8 cellular contexts compared by ENCODE assay signal in genomic region chr9:109251080-109251775, GRCh38.
A peak's percentile ranks its signal among the peaks of the same experiment; 100 is the strongest.
DNase-seq lines count a peak whose midpoint lies in the region; ATAC-seq, FAIRE-seq and TF ChIP-seq lines count a peak whose summit lies in the region.

No MANE protein-coding gene starts in this region.

- H2AFZ ChIP-seq in endothelial cell of umbilical vein (ENCODE audit: low read depth, low read length), result peak overlapping the region; percentile 76

- no peaks in the 10 kb centered on the region for H3K9me3 Mint-ChIP-seq in progenitor cell of endocrine pancreas (ENCODE audit: low read depth)

- H3K36me3 ChIP-seq in HEK293 (ENCODE audit: control insufficient read depth in 2 of 2, insufficient read depth in 1 of 2, low read length in 2 of 2) (peaks cover 0 to 11% of the 10 kb centered on the region in 2 experiments; a peak in 1 of 3 replicates), endothelial cell of umbilical vein (ENCODE audit: control insufficient read depth in 2 of 2, extremely low read depth in 1 of 2, insufficient read depth in 2 of 2, low read length in 2 of 2) (no peaks in the 10 kb centered on the region)

- no peaks in the 10 kb centered on the region for H3K27me3 Mint-ChIP-seq in progenitor cell of endocrine pancreas

- H4K20me1 ChIP-seq in endothelial cell of umbilical vein (replicated peaks; ENCODE audit: control insufficient read depth, extremely low read depth, insufficient read depth, low read length), result no peaks in the 10 kb centered on the region

- H3K4me3 ChIP-seq in HEK293 (ENCODE audit: low read depth, low read length) (no peak overlapping the region), endothelial cell of umbilical vein (replicated peaks in 1 of 3; ENCODE audit: insufficient read depth in 1 of 3, low read depth in 1 of 3, low read length in 3 of 3) (no peak overlapping the region)

- intact Hi-C loops in endothelial cell of umbilical vein (cut with micrococcal nuclease), result loop anchor here (5.0 kb wide), 1 partner anchor 69 kb away; no protein-coding TSS in a partner anchor

- H3K4me3 Mint-ChIP-seq in progenitor cell of endocrine pancreas (ENCODE audit: low read depth), result no peak overlapping the region

- H3K4me2 ChIP-seq in endothelial cell of umbilical vein (ENCODE audit: insufficient read depth, low read length), result peak overlapping the region; percentile 18

- H3K27ac ChIP-seq in HEK293 (ENCODE audit: extremely low read depth, low read depth, low read length), result no peak overlapping the region; the same call in 1 of the 2 replicates
- H3K27ac ChIP-seq in endothelial cell of umbilical vein (ENCODE audit: insufficient read depth, low read depth, low read length), result peak overlapping the region; percentile 14
- H3K27ac ChIP-seq in caudate nucleus (ENCODE audit: low read depth, low read length), result no peak overlapping the region

- no peak for ATAC-seq in HG02973 (IDR thresholded peaks at IDR 0.05; ENCODE audit: unreplicated experiment)
- ATAC-seq in HG03521 (IDR thresholded peaks at IDR 0.05; ENCODE audit: unreplicated experiment), result no peak

- TF ChIP-seq CTCF in HEK293 (tag by site-specific recombination; IDR thresholded peaks at IDR 0.05) (no peak), endothelial cell of umbilical vein (IDR thresholded peaks at IDR 0.05; ENCODE audit: extremely low read depth in 1 of 2, insufficient read depth in 1 of 2, low read depth in 1 of 2, low read length in 2 of 2) (no peak), progenitor cell of endocrine pancreas (IDR thresholded peaks at IDR 0.05; ENCODE audit: unreplicated experiment) (no peak)

- no TSS peak for BruUV-seq in endothelial cell of umbilical vein (replicated peaks; lab: Mats Ljungman, UMichigan)

- no peaks in the 10 kb centered on the region for H3K27me3 ChIP-seq in endothelial cell of umbilical vein (ENCODE audit: control insufficient read depth in 2 of 2, insufficient read depth in 2 of 2, low read length in 2 of 2)

- H3K4me1 ChIP-seq in HEK293 (ENCODE audit: control insufficient read depth, insufficient read depth, low read length) (peaks cover 10% of the 10 kb centered on the region; the same call in 1 of the 2 replicates), endothelial cell of umbilical vein (ENCODE audit: control insufficient read depth, extremely low read depth, insufficient read depth, low read length) (peaks cover 14% of the 10 kb centered on the region)

- no peak for TF ChIP-seq POLR2A in endothelial cell of umbilical vein (IDR thresholded peaks at IDR 0.05; ENCODE audit: low read depth, low read length)

- no peaks in the 10 kb centered on the region for H3K9me1 ChIP-seq in endothelial cell of umbilical vein (replicated peaks; ENCODE audit: control insufficient read depth, extremely low read depth, insufficient read depth, low read length)

- FAIRE-seq in endothelial cell of umbilical vein (lab: Jason Lieb, UNC), result peak; percentile 90

- H3K9ac ChIP-seq in endothelial cell of umbilical vein (replicated peaks; ENCODE audit: extremely low read depth, insufficient read depth, low read length), result peak overlapping the region; percentile 53

- no peaks in the 10 kb centered on the region for H3K36me3 Mint-ChIP-seq in progenitor cell of endocrine pancreas (ENCODE audit: insufficient read depth)

- CTCF ChIA-PET in HEK293 (lab: Yijun Ruan, JAX) (interaction anchor here (0.6 to 1.8 kb wide), 3 partner anchors 10 to 176 kb away, joined by 3 to 5 read pairs (median 3); no protein-coding TSS in a partner anchor), endothelial cell of umbilical vein (lab: Charles Lee) (interaction anchor here (0.6 to 1.2 kb wide), 4 partner anchors 17 to 300 kb away, joined by 3 to 5 read pairs (median 4); no protein-coding TSS in a partner anchor)

- POLR2A ChIA-PET in HEK293 (lab: Yijun Ruan, JAX) (no interaction called here), endothelial cell of umbilical vein (lab: Charles Lee) (no interaction called here)

- H3K9me3 ChIP-seq in HEK293 (ENCODE audit: control insufficient read depth, insufficient read depth, low read depth, low read length), result no peaks in the 10 kb centered on the region
- H3K9me3 ChIP-seq in endothelial cell of umbilical vein (replicated peaks; ENCODE audit: control insufficient read depth, insufficient read depth, low read length), result no peaks in the 10 kb centered on the region

- dilution Hi-C loops in endothelial cell of umbilical vein (cut with MboI; ENCODE audit: extremely low pct_ligation_motif_present, low sequenced_read_pairs), result no loop called here

- H3K79me2 ChIP-seq in endothelial cell of umbilical vein (ENCODE audit: control insufficient read depth, insufficient read depth, low read length), result no peaks in the 10 kb centered on the region

- DNase-seq in NCI-H526 treated with DMSO at 0.1 percent for 48 hours (lab: John Stamatoyannopoulos, UW), result peak; percentile 78
- DNase-seq in endothelial cell of umbilical vein (ENCODE audit: low read depth, low spot score), result peak; percentile 92
- no peak for DNase-seq in progenitor cell of endocrine pancreas (ENCODE audit: low spot score, unreplicated experiment)
- DNase-seq in SW 1271 (lab: John Stamatoyannopoulos, UW), result no peak
- no peak for DNase-seq in caudate nucleus (lab: John Stamatoyannopoulos, UW)

- H3K27ac Mint-ChIP-seq in progenitor cell of endocrine pancreas, result peak overlapping the region; percentile 93

- peaks cover 23% of the 10 kb centered on the region for H3K4me1 Mint-ChIP-seq in progenitor cell of endocrine pancreas (ENCODE audit: low read depth)

TF ChIP-seq in HEK293, 187 proteins besides CTCF, POLR2A, EP300 and RAD21 (continues in another document):
- TF ChIP-seq ZNF48 (tag by site-specific recombination; IDR thresholded peaks at IDR 0.05) (no peak), ZSCAN30 (tag by site-specific recombination; IDR thresholded peaks at IDR 0.05) (no peak), ZNF600 (tag by site-specific recombination; IDR thresholded peaks at IDR 0.05) (peak; percentile 34; the same call in 1 of the 2 replicates), ZIC2 (tag by site-specific recombination; IDR thresholded peaks at IDR 0.05) (peak; percentile 64), PRDM1 (tag by site-specific recombination; IDR thresholded peaks at IDR 0.05) (peak; percentile 23; the same call in 1 of the 2 replicates), ZNF157 (tag by site-specific recombination; IDR thresholded peaks at IDR 0.05) (no peak), ZSCAN23 (tag by site-specific recombination; IDR thresholded peaks at IDR 0.05) (no peak), ZNF555 (tag by site-specific recombination; conservative IDR thresholded peaks at IDR 0.05) (no peak), PRDM6 (tag by site-specific recombination; IDR thresholded peaks at IDR 0.05) (peak; percentile 89), ZNF580 (tag by site-specific recombination; IDR thresholded peaks at IDR 0.05) (no peak), ZFHX2 (tag by site-specific recombination; conservative IDR thresholded peaks at IDR 0.05) (no peak)

TF ChIP-seq in endothelial cell of umbilical vein, 7 proteins besides CTCF, POLR2A, EP300 and RAD21:
- TF ChIP-seq FOS (IDR thresholded peaks at IDR 0.05; ENCODE audit: borderline replicate concordance, insufficient read depth, low read length) (peak; percentile 49), EZH2 (IDR thresholded peaks at IDR 0.05; ENCODE audit: borderline replicate concordance, low read depth, low read length, severe bottlenecking) (no peak), POLR2AphosphoS5 (IDR thresholded peaks at IDR 0.05; ENCODE audit: insufficient read depth, low read depth, low read length) (no peak), JUN (IDR thresholded peaks at IDR 0.05; ENCODE audit: borderline replicate concordance, insufficient read depth, insufficient read length, low read depth) (no peak), GATA2 (IDR thresholded peaks at IDR 0.05; ENCODE audit: insufficient read depth, insufficient read length, low read depth, low read length) (no peak), MYC (IDR thresholded peaks at IDR 0.05; ENCODE audit: low read depth, low read length) (peak; percentile 36)

Comparison
In these comparisons a context has a peak if more than half of its experiments do, and no peak if none do; other contexts are left out.
1. DNase-seq: peak in NCI-H526 treated with DMSO at 0.1 percent for 48 hours (single experiment) and endothelial cell of umbilical vein (single experiment); none in progenitor cell of endocrine pancreas (single experiment), SW 1271 (0 of 2) and caudate nucleus (0 of 61).